ENCODE assay signal across 13 cellular contexts in genomic region chr2:188984680-188985079, GRCh38. TPM values are rescaled to one million over a fixed set of nuclear protein-coding genes. Genes with fewer than 3 reads are reported as not detected.
DNase-seq lines count a peak whose midpoint lies in the region; ATAC-seq lines count a peak whose summit lies in the region.
"Had no signal": no experiment of that assay in that cellular context is flagged by ENCODE, and none has a peak within 500 bp of the region (broad histone marks: within the 10 kb centered on the region; RNA-seq: fewer than 3 reads in every experiment).

No MANE protein-coding gene starts in this region.

- 37% methylated on average over 5 of the region's 5 CpGs for WGBS in right cardiac atrium

- peak; percentile 76 to 93 for ATAC-seq in right cardiac atrium
- ATAC-seq in HG02840 (IDR thresholded peaks at IDR 0.05; ENCODE audit: low FRiP score, unreplicated experiment), result no peak
- ATAC-seq in HG02588 (IDR thresholded peaks at IDR 0.05; ENCODE audit: unreplicated experiment), result no peak

- DNase-seq in H4 (ENCODE audit: low spot score) (peak; percentile 40), astrocyte of the hippocampus (ENCODE audit: low read depth, low spot score) (peak; percentile 80), right cardiac atrium (no peak), stromal cell of bone marrow (ENCODE audit: low read depth) (peak; percentile 86), NCI-H146 treated with DMSO at 0.1 percent for 48 hours (lab: John Stamatoyannopoulos, UW; ENCODE audit: unreplicated experiment) (no peak), kidney glomerular epithelial cell (lab: John Stamatoyannopoulos, UW) (no peak)
- DNase-seq: GOT3; NCI-H82; stimulated activated CD4-positive, alpha-beta T cell treated with anti-CD3 and anti-CD28 coated beads, Interleukin-2, amount 100 ng/mL, for 24 hours had no signal

- no peaks in the 10 kb centered on the region for H3K4me1 ChIP-seq in right cardiac atrium (ENCODE audit: control insufficient read depth, insufficient read depth, low read length)

- H3K4me3 ChIP-seq in right cardiac atrium (ENCODE audit: low read length), result no peak overlapping the region
- H3K4me3 ChIP-seq: cardiac muscle cell had no signal

- intact Hi-C loops in right cardiac atrium (cut with DNase I), result loop anchor here in 1 of 4 donors (10.0 kb wide), 1 partner anchor 460 kb away; no protein-coding TSS in a partner anchor

- no peaks in the 10 kb centered on the region for H3K27me3 ChIP-seq in right cardiac atrium (ENCODE audit: control insufficient read depth, insufficient read depth)
- H3K27me3 ChIP-seq: cardiac muscle cell had no signal

- H3K27ac ChIP-seq in right cardiac atrium (ENCODE audit: low read length), result no peak overlapping the region
- H3K27ac ChIP-seq: cardiac muscle cell had no signal

- H3K9me3 ChIP-seq in right cardiac atrium (ENCODE audit: control insufficient read depth, low read length), result no peaks in the 10 kb centered on the region

RNA-seq across cellular contexts. Expression of gene COL3A1, which starts 10.5 kb away (rescaled TPM):
- total RNA-seq in H4 (2014; rRNA removed; shearing (Covaris generic)), result 70.4 and 74.5 TPM in 2 replicates
- total RNA-seq in right cardiac atrium, result 100 to 1,000 TPM; 104 to 343 (median 177) TPM
- 48.2 TPM for polyA plus RNA-seq in right cardiac atrium
- total RNA-seq: T-helper 1 cell treated with Interleukin-12 subunit alpha and Interleukin-12 subunit beta and Interleukin-4 antibody, amounts not matched to agents 30 ng/mL and 1 ng/mL, for 36 hours had no signal

Comparison
In these comparisons a context has a peak if more than half of its experiments do, and no peak if none do; other contexts are left out.
1. DNase-seq: peak in H4 (single experiment), astrocyte of the hippocampus (single experiment) and stromal cell of bone marrow (single experiment); none in right cardiac atrium (0 of 3), NCI-H146 treated with DMSO at 0.1 percent for 48 hours (single experiment) and kidney glomerular epithelial cell (single experiment).
2. ATAC-seq: peak in right cardiac atrium (2 of 2); none in HG02840 (single experiment) and HG02588 (single experiment).